In the genomic region with DNA sequence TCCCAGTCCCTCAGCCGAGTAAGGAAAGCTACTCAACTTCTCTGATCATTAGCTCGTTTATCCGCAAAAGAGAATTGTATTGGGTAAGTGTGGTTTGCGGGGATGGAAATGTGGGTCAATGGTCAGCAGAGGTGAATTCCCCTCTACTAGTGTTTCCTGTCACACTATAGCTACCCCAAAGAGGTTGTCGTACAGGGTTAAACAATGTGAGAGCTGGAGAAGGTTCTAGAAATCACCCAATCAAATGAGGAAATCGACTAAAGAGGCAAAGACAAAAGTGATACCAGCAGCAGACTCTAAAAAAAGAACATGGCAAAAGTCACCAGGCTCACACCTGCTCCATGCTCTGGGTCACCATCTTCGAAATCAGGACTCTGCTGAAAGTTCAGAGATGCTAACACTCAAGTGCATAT, we compare ENCODE assay signal across 8 cellular contexts.
DNase-seq lines count a peak whose midpoint lies in the region; ATAC-seq, FAIRE-seq and TF ChIP-seq lines count a peak whose summit lies in the region.

No MANE protein-coding gene starts in this region.

- H3K27ac ChIP-seq in HL-60 (replicated peaks) (peak overlapping the region; percentile 95), lower lobe of right lung (peak overlapping the region; percentile 44)

- intact Hi-C loops in lower lobe of right lung (cut with DNase I): no loop called here

- no peaks in the 10 kb centered on the region for H3K9me3 ChIP-seq in lower lobe of right lung

- H3K27me3 ChIP-seq in HL-60 (ENCODE audit: insufficient read depth, poor library complexity, severe bottlenecking) (no peaks in the 10 kb centered on the region), lower lobe of right lung (ENCODE audit: low read depth) (no peaks in the 10 kb centered on the region)

- no peak for DNase-seq in HL-60 (ENCODE audit: low read depth in 1 of 2, low spot score in 1 of 2)
- no peak for DNase-seq in lower lobe of right lung
- DNase-seq in activated gamma-delta T cell treated with Interleukin-2 at 50 U/mL for 16 hours: no peak
- DNase-seq in HTR-8/SVneo (ENCODE audit: insufficient read length, low spot score): no peak
- DNase-seq in DMS 273 treated with DMSO at 0.1 percent for 48 hours (lab: John Stamatoyannopoulos, UW): no peak
- DNase-seq in NCI-H1105 treated with DMSO at 0.1 percent for 48 hours (lab: John Stamatoyannopoulos, UW): no peak

- peak; percentile 89 for ATAC-seq in GM18517 (IDR thresholded peaks at IDR 0.05; ENCODE audit: unreplicated experiment)
- peak; percentile 86 for ATAC-seq in GM21529 (IDR thresholded peaks at IDR 0.05; ENCODE audit: unreplicated experiment)
- ATAC-seq in lower lobe of right lung: peak in 1 of 2 donors; percentile 33

- FAIRE-seq in HTR-8/SVneo (lab: Jason Lieb, UNC): no peak

- TF ChIP-seq CTCF in HL-60 (IDR thresholded peaks at IDR 0.05; ENCODE audit: insufficient read depth, low read length): no peak
- no peak for TF ChIP-seq CTCF in lower lobe of right lung (IDR thresholded peaks at IDR 0.05)

- peaks cover 8% of the 10 kb centered on the region for H3K4me1 ChIP-seq in lower lobe of right lung

- H3K4me3 ChIP-seq in HL-60 (replicated peaks; ENCODE audit: insufficient read depth, low read length) (no peak overlapping the region), lower lobe of right lung (no peak overlapping the region)

- H3K36me3 ChIP-seq in lower lobe of right lung: no peaks in the 10 kb centered on the region
